ENCODE assay signal across 22 cellular contexts in the genomic region with DNA sequence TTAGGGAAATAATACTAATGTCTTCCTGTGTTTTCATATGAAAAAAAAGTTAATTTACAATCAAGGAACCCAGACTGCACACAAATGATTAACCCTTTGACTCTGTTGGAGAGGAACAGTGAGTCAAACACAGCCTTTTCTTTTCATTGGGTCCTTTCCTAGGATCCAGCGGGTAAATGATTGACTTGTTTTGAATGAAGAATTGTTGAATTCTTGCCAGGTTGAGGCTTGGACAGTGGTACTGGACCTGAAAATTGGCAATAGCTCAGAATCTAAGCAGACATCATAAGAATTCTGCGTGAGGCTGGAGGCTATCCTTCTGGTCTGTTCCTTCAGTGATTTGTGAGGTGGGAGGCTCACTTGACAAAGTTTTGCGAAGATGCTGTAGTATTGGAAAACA.
"Had no signal": no experiment of that assay in that cellular context is flagged by ENCODE, and none has a peak within 500 bp of the region (broad histone marks: within the 10 kb centered on the region; RNA-seq: fewer than 3 reads in every experiment).

No MANE protein-coding gene starts in this region.

- FAIRE-seq: pancreas had no signal

- H2AFZ ChIP-seq: hepatocyte had no signal

- DNase-seq: central memory CD4-positive, alpha-beta T cell; dorsolateral prefrontal cortex; effector CD8-positive, alpha-beta T cell; left ventricle myocardium inferior; lower lobe of right lung; midbrain; naive B cell; pancreas; retina; right lobe of liver; stimulated activated CD4-positive, alpha-beta T cell treated with anti-CD3 and anti-CD28 coated beads, Interleukin-4, amount 100 ng/mL, for 1 hour; stimulated activated CD8-positive, alpha-beta memory T cell treated with anti-CD3 and anti-CD28 coated beads, Interleukin-4, amount 100 ng/mL, for 48 hours; tibial artery; upper lobe of right lung had no signal

- H3K79me2 ChIP-seq: hepatocyte had no signal

- H3K4me1 ChIP-seq: gastroesophageal sphincter, left ventricle myocardium inferior, lower lobe of right lung, pancreas, prostate gland, right lobe of liver, tibial artery, upper lobe of right lung, vagina had no signal

- H3K27me3 ChIP-seq: dorsolateral prefrontal cortex, esophagus muscularis mucosa, gastroesophageal sphincter, hepatocyte, pancreas, right lobe of liver, tibial artery, upper lobe of right lung, vagina had no signal

- ATAC-seq: gastroesophageal sphincter; lower lobe of right lung; right lobe of liver; stimulated activated memory B cell treated with anti-CD40 and anti-IgM and Interleukin-4, amounts not matched to agents 10 μg/mL and 1 μg/mL and 100 μg/mL, for 72 hours; upper lobe of right lung had no signal

- H3K27ac ChIP-seq: coronary artery, dorsolateral prefrontal cortex, esophagus muscularis mucosa, gastroesophageal sphincter, hepatocyte, left ventricle myocardium inferior, lower lobe of right lung, neutrophil, pancreas, prostate gland, right lobe of liver, tibial artery, upper lobe of right lung, vagina had no signal

- H3K36me3 ChIP-seq: esophagus muscularis mucosa, gastroesophageal sphincter, left ventricle myocardium inferior, lower lobe of right lung, neutrophil, pancreas, prostate gland, right lobe of liver, tibial artery, upper lobe of right lung, vagina had no signal

- H3K9me3 ChIP-seq: esophagus muscularis mucosa, gastroesophageal sphincter, left ventricle myocardium inferior, lower lobe of right lung, neutrophil, pancreas, prostate gland, right lobe of liver, tibial artery, upper lobe of right lung, vagina had no signal

- H3K4me2 ChIP-seq: hepatocyte had no signal

- H3K4me3 ChIP-seq: coronary artery, dorsolateral prefrontal cortex, esophagus muscularis mucosa, gastroesophageal sphincter, hepatocyte, left ventricle myocardium inferior, lower lobe of right lung, pancreas, prostate gland, right lobe of liver, tibial artery, upper lobe of right lung, vagina had no signal
